ENCODE assay signal across 8 cellular contexts in the genomic region with DNA sequence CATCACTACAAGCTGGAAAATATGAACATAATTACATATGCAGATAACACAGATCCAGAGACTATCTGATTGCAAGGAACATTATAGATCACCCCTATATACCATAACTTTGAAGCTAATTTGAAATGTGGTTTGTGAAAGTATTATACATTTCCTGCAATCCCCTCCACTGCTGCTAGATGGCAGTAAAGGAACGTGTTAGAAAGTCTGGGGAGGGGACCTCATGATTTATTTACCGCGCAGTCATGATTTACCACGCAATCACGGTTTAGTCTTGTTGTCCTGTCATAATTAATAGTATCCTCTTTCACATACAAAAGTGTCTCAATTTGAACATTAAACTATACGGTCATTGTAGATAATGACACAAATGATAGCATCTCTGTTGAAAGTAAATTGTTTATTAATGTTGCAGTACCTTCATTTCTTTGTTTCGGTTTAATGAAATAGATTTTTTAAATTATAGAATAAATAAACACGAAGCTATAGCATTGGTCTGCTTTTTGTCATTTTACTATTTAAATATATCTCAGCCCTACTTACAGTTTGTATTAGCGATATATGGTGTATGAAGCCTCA.
DNase-seq lines count a peak whose midpoint lies in the region; ATAC-seq, FAIRE-seq and TF ChIP-seq lines count a peak whose summit lies in the region.

No MANE protein-coding gene starts in this region.

- no peak for ATAC-seq in HG03457 (IDR thresholded peaks at IDR 0.05; ENCODE audit: unreplicated experiment)

- no peak overlapping the region for H3K27ac Mint-ChIP-seq in astrocyte (ENCODE audit: unreplicated experiment)

- no peak overlapping the region for H3K4me3 Mint-ChIP-seq in astrocyte (ENCODE audit: unreplicated experiment)

- no peak overlapping the region for H3K27ac ChIP-seq in astrocyte (ENCODE audit: low read depth, low read length)

- no peaks in the 10 kb centered on the region for H3K36me3 ChIP-seq in astrocyte (ENCODE audit: insufficient read depth, low read length)

- H3K4me3 ChIP-seq in astrocyte (ENCODE audit: insufficient read depth, low read depth, low read length) = peak overlapping the region; percentile 37

- H2AFZ ChIP-seq in astrocyte (ENCODE audit: low read depth, low read length) = no peak overlapping the region

- DNase-seq in AG20443 (ENCODE audit: low spot score) (peak; percentile 62), GM12891 (ENCODE audit: insufficient read length, low spot score) (peak; percentile 40), Kasumi-1 (lab: John Stamatoyannopoulos, UW) (peak; percentile 78 to 81), SK-N-DZ (ENCODE audit: low spot score) (peak; percentile 77), astrocyte (ENCODE audit: low read depth) (peak; percentile 33), inferior parietal cortex (ENCODE audit: extremely low spot score) (peak; percentile 81)
- DNase-seq in stimulated activated CD4-positive, alpha-beta T cell treated with anti-CD3 and anti-CD28 coated beads, Interleukin-4, amount 100 ng/mL, for 24 hours = peak; percentile 62

- H3K27me3 ChIP-seq in astrocyte (ENCODE audit: insufficient read depth, low read length) = peaks cover 3% of the 10 kb centered on the region

- TF ChIP-seq POLR2A in GM12891 (IDR thresholded peaks at IDR 0.05; ENCODE audit: low read depth, low read length) = no peak

- H3K27me3 Mint-ChIP-seq in astrocyte (ENCODE audit: low read depth, unreplicated experiment) = peaks cover 6% of the 10 kb centered on the region

- no peaks in the 10 kb centered on the region for H4K20me1 ChIP-seq in astrocyte (ENCODE audit: insufficient read depth, low read length)

- FAIRE-seq in GM12891 (lab: Jason Lieb, UNC) = no peak
- no peak for FAIRE-seq in astrocyte (lab: Jason Lieb, UNC)

- peaks cover 11% of the 10 kb centered on the region for H3K4me1 Mint-ChIP-seq in astrocyte (ENCODE audit: low read depth, unreplicated experiment)

- H3K9me3 Mint-ChIP-seq in astrocyte (ENCODE audit: unreplicated experiment) = no peaks in the 10 kb centered on the region

- peak overlapping the region; percentile 75 for H3K4me2 ChIP-seq in astrocyte (ENCODE audit: low read length)

- TF ChIP-seq CTCF in astrocyte (IDR thresholded peaks at IDR 0.05; ENCODE audit: insufficient read depth, low read depth, low read length) = peak; percentile 97

- no peaks in the 10 kb centered on the region for H3K79me2 ChIP-seq in astrocyte (ENCODE audit: insufficient read depth, low read length)

- peak overlapping the region; percentile 11 for H3K9ac ChIP-seq in astrocyte (ENCODE audit: low read length)

- H3K9me3 ChIP-seq in astrocyte (ENCODE audit: insufficient read depth, low read depth, low read length) = no peaks in the 10 kb centered on the region

- H3K4me1 ChIP-seq in astrocyte (ENCODE audit: insufficient read depth, low read length) = peaks cover 11% of the 10 kb centered on the region

- H3K36me3 Mint-ChIP-seq in astrocyte (ENCODE audit: low read depth, unreplicated experiment) = no peaks in the 10 kb centered on the region

TF ChIP-seq in GM12891, 5 proteins besides CTCF, POLR2A, EP300 and RAD21:
- TF ChIP-seq SPI1 (IDR thresholded peaks at IDR 0.05; ENCODE audit: low read depth, low read length) (no peak), PAX5 (IDR thresholded peaks at IDR 0.05; ENCODE audit: insufficient read depth, low read length, severe bottlenecking) (no peak), POU2F2 (IDR thresholded peaks at IDR 0.05; ENCODE audit: low read depth, low read length) (no peak), POLR2AphosphoS5 (IDR thresholded peaks at IDR 0.05; ENCODE audit: low read depth, low read length) (no peak), TAF1 (IDR thresholded peaks at IDR 0.05; ENCODE audit: low read depth, low read length) (no peak)
TF ChIP-seq in GM12891: peak in this region for 0.
